Comparison of ENCODE assay signal across 8 cellular contexts in genomic region chr15:43776718-43777292, GRCh38. TPM values are rescaled to one million over a fixed set of nuclear protein-coding genes. Genes with fewer than 3 reads are reported as not detected.
DNase-seq lines count a peak whose midpoint lies in the region; ATAC-seq, FAIRE-seq and TF ChIP-seq lines count a peak whose summit lies in the region.

A gene with protein sequence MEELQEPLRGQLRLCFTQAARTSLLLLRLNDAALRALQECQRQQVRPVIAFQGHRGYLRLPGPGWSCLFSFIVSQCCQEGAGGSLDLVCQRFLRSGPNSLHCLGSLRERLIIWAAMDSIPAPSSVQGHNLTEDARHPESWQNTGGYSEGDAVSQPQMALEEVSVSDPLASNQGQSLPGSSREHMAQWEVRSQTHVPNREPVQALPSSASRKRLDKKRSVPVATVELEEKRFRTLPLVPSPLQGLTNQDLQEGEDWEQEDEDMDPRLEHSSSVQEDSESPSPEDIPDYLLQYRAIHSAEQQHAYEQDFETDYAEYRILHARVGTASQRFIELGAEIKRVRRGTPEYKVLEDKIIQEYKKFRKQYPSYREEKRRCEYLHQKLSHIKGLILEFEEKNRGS (minus strand): TSS chr15:43776966. CDS start chr15:43776901, 65 bp downstream.

- H4K91ac ChIP-seq in H1 (replicated peaks; ENCODE audit: insufficient read length, low read length): peak within 1 kb of the TSS; percentile 70

- TF ChIP-seq CTCF in H1 (IDR thresholded peaks at IDR 0.05; ENCODE audit: control extremely low read depth in 1 of 3, insufficient read depth in 1 of 3, low read depth in 1 of 3, low read length in 3 of 3): no peak

- peak within 1 kb of the TSS; percentile 51 to 78 (median 71) for H3K4me3 ChIP-seq in H1 (ENCODE audit: extremely low read depth in 1 of 4, insufficient read depth in 2 of 4, low read depth in 3 of 4, low read length in 4 of 4)
- H3K4me3 ChIP-seq in mononuclear cell (ENCODE audit: low read length): peak within 1 kb of the TSS; percentile 85

- CTCF ChIA-PET in H1 (lab: Charles Lee; ENCODE audit: partially characterized antibody): interaction anchor here (0.8 to 4.8 kb wide), 10 partner anchors 9 to 261 kb away, joined by 3 to 50 read pairs (median 5); partner anchors contain the start of genes HYPK, SERF2 and SERINC4

- no peaks in the 10 kb centered on the region for H3K79me2 ChIP-seq in H1 (ENCODE audit: control insufficient read depth in 1 of 2, insufficient read depth in 2 of 2, low read length in 2 of 2)

- DNase-seq in AML-193 (lab: John Stamatoyannopoulos, UW): peak; percentile 78 to 82
- DNase-seq in NCI-H748 treated with DMSO at 0.1 percent for 48 hours (lab: John Stamatoyannopoulos, UW): peak; percentile 49
- peak; percentile 52 to 71 (median 64) for DNase-seq in activated CD8-positive, alpha-beta memory T cell treated with anti-CD3 and anti-CD28 coated beads for 48 hours (ENCODE audit: low read depth in 2 of 3, low spot score in 2 of 3)
- peak in 1 of 2 experiments; percentile 33 for DNase-seq in H1 (ENCODE audit: low read depth in 1 of 2, low spot score in 2 of 2)
- peak; percentile 85 for DNase-seq in stimulated activated CD8-positive, alpha-beta memory T cell treated with anti-CD3 and anti-CD28 coated beads, Interleukin-4, amount 100 ng/mL, for 48 hours

- peak within 1 kb of the TSS; percentile 99 for H2BK15ac ChIP-seq in H1 (ENCODE audit: low read length)

- peak within 1 kb of the TSS; percentile 91 for H4K8ac ChIP-seq in H1 (ENCODE audit: extremely low read depth, insufficient read depth, low read length)

- no peak for TF ChIP-seq EP300 in H1 (IDR thresholded peaks at IDR 0.05; ENCODE audit: borderline replicate concordance in 1 of 2, low read depth in 2 of 2, low read length in 2 of 2)

- H3K36me3 ChIP-seq in H1 (ENCODE audit: control insufficient read depth in 2 of 4, insufficient read depth in 4 of 4, low read length in 3 of 4): peaks cover 10 to 23% (median 15%) of the 10 kb centered on the region in 4 experiments

- peak within 1 kb of the TSS; percentile 83 to 98 for H3K4me2 ChIP-seq in H1 (ENCODE audit: insufficient read depth in 1 of 2, low read depth in 2 of 2, low read length in 2 of 2)

- H3K23ac ChIP-seq in H1 (ENCODE audit: insufficient read length): no peak within 1 kb of the TSS

- peak within 1 kb of the TSS; percentile 60; the same call in 1 of the 2 replicates for H2BK5ac ChIP-seq in H1 (ENCODE audit: low read depth, low read length)

- peak within 1 kb of the TSS; percentile 50; the same call in 1 of the 2 replicates for H2BK12ac ChIP-seq in H1 (ENCODE audit: low read depth, low read length)

- no peak within 1 kb of the TSS for H3K4ac ChIP-seq in H1 (replicated peaks; ENCODE audit: insufficient read length, low read depth, low read length)

- no peak; a peak in 1 of 3 replicates for TF ChIP-seq POLR2A in H1 (IDR thresholded peaks at IDR 0.05; ENCODE audit: control extremely low read depth in 1 of 2, low read depth in 2 of 2, low read length in 2 of 2)

- H2BK120ac ChIP-seq in H1 (replicated peaks; ENCODE audit: low read depth, low read length): no peak within 1 kb of the TSS

- H3K4me1 ChIP-seq in H1 (replicated peaks in 1 of 4; ENCODE audit: control insufficient read depth in 3 of 4, insufficient read depth in 4 of 4, low read length in 3 of 4) (peaks cover 0 to 12% (median 5%) of the 10 kb centered on the region in 4 experiments; a peak in 5 of 7 replicates), mononuclear cell (ENCODE audit: insufficient read depth, low read length) (peaks cover 27% of the 10 kb centered on the region)

- no peaks in the 10 kb centered on the region for H3K9me3 ChIP-seq in H1 (ENCODE audit: insufficient read depth in 2 of 2, low read depth in 1 of 2, low read length in 1 of 2)
- H3K9me3 ChIP-seq in mononuclear cell (ENCODE audit: low read depth, low read length): no peaks in the 10 kb centered on the region

- no peak for FAIRE-seq in H1 (lab: Jason Lieb, UNC)

- 6% methylated on average over 22 of the region's 41 CpGs; no CpG with 5 or more reads in 1 of the 2 experiments for WGBS in H1 (ENCODE audit: extremely low coverage in 1 of 2, insufficient coverage in 1 of 2, insufficient read length in 1 of 2, insufficient replicate concordance in 2 of 2, low coverage in 1 of 2, low lambda C conversion rate in 2 of 2, missing lambda C conversion rate in 1 of 2), 2 experiments

- peak within 1 kb of the TSS; percentile 77; the same call in 1 of the 2 replicates for H2AFZ ChIP-seq in H1 (ENCODE audit: low read length)

- peak within 1 kb of the TSS; percentile 69 for H4K5ac ChIP-seq in H1 (ENCODE audit: insufficient read length, low read depth, low read length)

- peaks cover 0 to 2% (median 0%) of the 10 kb centered on the region in 4 experiments; a peak in 2 of 7 replicates for H3K27me3 ChIP-seq in H1 (replicated peaks in 1 of 4; ENCODE audit: control insufficient read depth in 3 of 4, extremely low read depth in 1 of 4, insufficient read depth in 3 of 4, low read length in 3 of 4)
- H3K27me3 ChIP-seq in mononuclear cell (ENCODE audit: insufficient read depth, low read length): no peaks in the 10 kb centered on the region

- no peak within 1 kb of the TSS for H3K27ac ChIP-seq in H1 (ENCODE audit: low read depth, low read length)

- POLR2A ChIA-PET in H1 (lab: Charles Lee; ENCODE audit: partially characterized antibody): interaction anchor here (0.7 to 4.8 kb wide), 9 partner anchors 8 to 104 kb away, joined by 3 to 54 read pairs (median 3); partner anchors contain the start of genes HYPK, MFAP1, SERF2 and SERINC4

- H3K18ac ChIP-seq in H1 (ENCODE audit: extremely low read depth, low read length): peak within 1 kb of the TSS; percentile 96

- no peak for TF ChIP-seq RAD21 in H1 (IDR thresholded peaks at IDR 0.05 in 1 of 2, conservative IDR thresholded peaks at IDR 0.05 in 1 of 2; ENCODE audit: low read depth in 2 of 2, low read length in 2 of 2)

- H2BK20ac ChIP-seq in H1 (ENCODE audit: low read length): no peak within 1 kb of the TSS

- H3K23me2 ChIP-seq in H1 (ENCODE audit: low read depth, low read length): peaks cover 12% of the 10 kb centered on the region

- H3K56ac ChIP-seq in H1 (replicated peaks; ENCODE audit: insufficient read length, low read depth, low read length): peak within 1 kb of the TSS; percentile 67

- H2AK5ac ChIP-seq in H1 (ENCODE audit: low read depth, low read length): no peak within 1 kb of the TSS

- peak within 1 kb of the TSS in 3 of 4 experiments; percentile 10 to 45 (median 40); a peak in 5 of 7 replicates for H3K9ac ChIP-seq in H1 (replicated peaks in 1 of 4; ENCODE audit: extremely low read depth in 1 of 4, low read depth in 3 of 4, low read length in 3 of 4)

- H4K20me1 ChIP-seq in H1 (replicated peaks in 1 of 2; ENCODE audit: control insufficient read depth in 1 of 2, insufficient read depth in 2 of 2, low read length in 2 of 2): peaks cover 0 to 3% of the 10 kb centered on the region in 2 experiments

- no peak within 1 kb of the TSS for H3K14ac ChIP-seq in H1 (ENCODE audit: insufficient read length)

- peak; percentile 38 for ATAC-seq in GM19043 (IDR thresholded peaks at IDR 0.05; ENCODE audit: low read depth, unreplicated experiment)
- ATAC-seq in HG03378 (IDR thresholded peaks at IDR 0.05; ENCODE audit: unreplicated experiment): peak; percentile 19

- no peaks in the 10 kb centered on the region for H3K79me1 ChIP-seq in H1 (ENCODE audit: low read depth, low read length)

TF ChIP-seq in H1, 55 proteins besides CTCF, POLR2A, EP300 and RAD21:
- TF ChIP-seq POU5F1 (IDR thresholded peaks at IDR 0.05; ENCODE audit: low read depth, low read length) (no peak), NANOG (IDR thresholded peaks at IDR 0.05; ENCODE audit: insufficient read depth, low read depth, low read length, poor library complexity, severe bottlenecking) (no peak), EGR1 (IDR thresholded peaks at IDR 0.05; ENCODE audit: borderline replicate concordance, low read depth, low read length) (peak; percentile 55; the same call in 1 of the 2 replicates), MAFK (IDR thresholded peaks at IDR 0.05; ENCODE audit: low read depth, low read length) (no peak), HDAC6 (IDR thresholded peaks at IDR 0.05; ENCODE audit: low read depth, low read length) (no peak), SIN3A (conservative IDR thresholded peaks at IDR 0.05 in 1 of 2, IDR thresholded peaks at IDR 0.05 in 1 of 2; ENCODE audit: low read depth in 1 of 2, low read length in 2 of 2) (peak in 1 of 2 experiments; percentile 52; a peak in 1 of 4 replicates), TAF7 (optimal IDR thresholded peaks at IDR 0.05; ENCODE audit: borderline replicate concordance, low read depth, low read length) (no peak), ASH2L (IDR thresholded peaks at IDR 0.05; ENCODE audit: low read length) (peak; percentile 17), SAP30 (IDR thresholded peaks at IDR 0.05; ENCODE audit: insufficient read depth, insufficient replicate concordance, low read length) (peak; percentile 17), KDM4A (IDR thresholded peaks at IDR 0.05; ENCODE audit: low read depth, low read length, severe bottlenecking) (peak; percentile 29), CREB1 (IDR thresholded peaks at IDR 0.05) (no peak), PHF8 (conservative IDR thresholded peaks at IDR 0.05; ENCODE audit: low read depth, low read length) (0 out of 2 replicates have a peak, but pooled peaks have one; percentile 19), GTF2F1 (IDR thresholded peaks at IDR 0.05; ENCODE audit: borderline replicate concordance, low read depth, low read length) (no peak)
- TF ChIP-seq, protein P1, sequence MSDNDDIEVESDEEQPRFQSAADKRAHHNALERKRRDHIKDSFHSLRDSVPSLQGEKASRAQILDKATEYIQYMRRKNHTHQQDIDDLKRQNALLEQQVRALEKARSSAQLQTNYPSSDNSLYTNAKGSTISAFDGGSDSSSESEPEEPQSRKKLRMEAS (IDR thresholded peaks at IDR 0.05): no peak; the same call in 1 of the 2 replicates

RNA-seq across cellular contexts. Expression of the gene that starts here (rescaled TPM):
- total RNA-seq in H1 (2021; fragmentation: NEBNext Ultra II Directional; extraction: Animal tissue kit (Norgen Biotek cat#: 25700)): 9.2 and 11.0 TPM in 2 replicates
- 13.7 and 15.5 TPM in 2 replicates for polyA plus RNA-seq in H1 (2011; rRNA removed)
- 15.8 TPM for polyA plus RNA-seq in H1 (2011; cell fraction: cytosol; rRNA removed)
- 20.9 TPM for polyA plus RNA-seq in H1 (2011; cell fraction: nucleus; rRNA removed)
- polyA plus RNA-seq in H1 (2012, experiment 1 of 2): 6.7 to 10.4 TPM (median 8.4 TPM) in 4 replicates
- 5.6 TPM for polyA plus RNA-seq in H1 (2012, experiment 2 of 2)
- 5.5 TPM for polyA plus RNA-seq in H1 (2013, experiment 1 of 2)
- 5.8 TPM for polyA plus RNA-seq in H1 (2013, experiment 2 of 2)
- 26.8 and 31.5 TPM in 2 replicates for polyA minus RNA-seq in H1 (2011; rRNA and poly(A)+ RNA removed)
- polyA minus RNA-seq in H1 (2011; cell fraction: cytosol; rRNA and poly(A)+ RNA removed): 10.0 TPM
- polyA minus RNA-seq in H1 (2011; cell fraction: nucleus; rRNA and poly(A)+ RNA removed): 14.1 TPM
- 1.7 TPM for total RNA-seq in mononuclear cell
